Comparison of ENCODE assay signal across 20 cellular contexts in genomic region chr1:24717867-24718650, GRCh38. TPM values are rescaled to one million over a fixed set of nuclear protein-coding genes. Genes with fewer than 3 reads are reported as not detected.
DNase-seq lines count a peak whose midpoint lies in the region; ATAC-seq and TF ChIP-seq lines count a peak whose summit lies in the region.
"Had no signal": no experiment of that assay in that cellular context is flagged by ENCODE, and none has a peak within 500 bp of the region (broad histone marks: within the 10 kb centered on the region; RNA-seq: fewer than 3 reads in every experiment).

No MANE protein-coding gene starts in this region.

- DNase-seq in IMR-90 (no peak), cerebellum (ENCODE audit: low spot score) (peak; percentile 46), right lobe of liver (peak; percentile 49 to 88 (median 75)), NCI-H82 (lab: John Stamatoyannopoulos, UW) (no peak)
- no peak for DNase-seq in stimulated activated naive B cell treated with anti-CD40 and anti-IgM and Interleukin-4, amounts not matched to agents 10 μg/mL and 1 μg/mL and 100 μg/mL, for 72 hours
- DNase-seq in CD8-positive, alpha-beta memory T cell: no peak
- DNase-seq: activated CD4-positive, CD25-positive, alpha-beta regulatory T cell treated with anti-CD3 and anti-CD28 coated beads, Interleukin-2, amount 50 U/mL, for 72 hours; activated naive CD4-positive, alpha-beta T cell treated with anti-CD3 and anti-CD28 coated beads, Interleukin-2, amount 10 ng/mL, durations not matched to agents 7 days and 5 days; DMS79; naive thymus-derived CD8-positive, alpha-beta T cell; NCI-H2081; NCI-H774; retina; RPMI8226; stimulated activated CD4-positive, alpha-beta T cell treated with anti-CD3 and anti-CD28 coated beads, Interleukin-1b, Interleukin-23, amount 100 ng/mL, for 48 hours; T-helper 2 cell had no signal

- H4K20me1 ChIP-seq in IMR-90 (ENCODE audit: insufficient read depth, low read length): no peaks in the 10 kb centered on the region
- H4K20me1 ChIP-seq: BLaER1 treated with 17β-estradiol and CSF1 and Interleukin-3, amounts not matched to agents 10 nM and 100 nM had no signal

- no peak overlapping the region for H3K56ac ChIP-seq in IMR-90 (ENCODE audit: extremely low read depth, insufficient read depth, low read length)

- no peaks in the 10 kb centered on the region for H3K9me3 Mint-ChIP-seq in stimulated activated naive B cell treated with anti-CD40 and anti-IgM and Interleukin-4, amounts not matched to agents 10 μg/mL and 1 μg/mL and 100 μg/mL, for 72 hours
- no peaks in the 10 kb centered on the region for H3K9me3 Mint-ChIP-seq in CD8-positive, alpha-beta memory T cell
- H3K9me3 Mint-ChIP-seq: activated naive CD4-positive, alpha-beta T cell treated with anti-CD3 and anti-CD28 coated beads, Interleukin-2, amount 10 ng/mL, durations not matched to agents 7 days and 5 days; naive thymus-derived CD8-positive, alpha-beta T cell had no signal

- peak overlapping the region; percentile 33; the same call in 1 of the 2 replicates for H3K18ac ChIP-seq in IMR-90 (ENCODE audit: low read depth, low read length)

- H2AK9ac ChIP-seq in IMR-90 (replicated peaks; ENCODE audit: low read depth, low read length, poor library complexity): peak overlapping the region; percentile 56

- H3K14ac ChIP-seq in IMR-90 (replicated peaks; ENCODE audit: low read depth, low read length): peak overlapping the region; percentile 68

- H3K79me1 ChIP-seq in IMR-90 (ENCODE audit: low read depth in 1 of 2, low read length in 2 of 2): peaks cover 0 to 49% of the 10 kb centered on the region in 2 experiments; a peak in 2 of 4 replicates

- H3K4ac ChIP-seq in IMR-90 (ENCODE audit: low read depth, low read length): peak overlapping the region; percentile 85

- H3K27ac Mint-ChIP-seq in stimulated activated naive B cell treated with anti-CD40 and anti-IgM and Interleukin-4, amounts not matched to agents 10 μg/mL and 1 μg/mL and 100 μg/mL, for 72 hours: peak overlapping the region; percentile 51
- peak overlapping the region in 2 of 8 donors; percentile 25 to 41 for H3K27ac Mint-ChIP-seq in CD8-positive, alpha-beta memory T cell
- H3K27ac Mint-ChIP-seq: activated naive CD4-positive, alpha-beta T cell treated with anti-CD3 and anti-CD28 coated beads, Interleukin-2, amount 10 ng/mL, durations not matched to agents 7 days and 5 days; GM23338 had no signal

- H2BK20ac ChIP-seq in IMR-90 (ENCODE audit: low read depth, low read length): peak overlapping the region; percentile 78

- dilution Hi-C loops in IMR-90 (cut with HindIII; ENCODE audit: low sequenced_read_pairs, unreplicated experiment): no loop called here

- TF ChIP-seq POLR2A in IMR-90 (IDR thresholded peaks at IDR 0.05; ENCODE audit: low read depth, low read length) (no peak), right lobe of liver (IDR thresholded peaks at IDR 0.05) (no peak)

- no peak overlapping the region for H3K4me3 Mint-ChIP-seq in stimulated activated naive B cell treated with anti-CD40 and anti-IgM and Interleukin-4, amounts not matched to agents 10 μg/mL and 1 μg/mL and 100 μg/mL, for 72 hours
- no peak overlapping the region for H3K4me3 Mint-ChIP-seq in CD8-positive, alpha-beta memory T cell
- H3K4me3 Mint-ChIP-seq: activated naive CD4-positive, alpha-beta T cell treated with anti-CD3 and anti-CD28 coated beads, Interleukin-2, amount 10 ng/mL, durations not matched to agents 7 days and 5 days; GM23338; naive thymus-derived CD8-positive, alpha-beta T cell had no signal

- no peak overlapping the region for H3K4me2 ChIP-seq in IMR-90 (ENCODE audit: low read depth, low read length)
- H3K4me2 ChIP-seq: GM23338 had no signal

- H3K9me1 ChIP-seq in IMR-90 (ENCODE audit: insufficient read depth, low read length): peaks cover 35% of the 10 kb centered on the region

- H2BK15ac ChIP-seq in IMR-90 (ENCODE audit: low read depth, low read length): peak overlapping the region; percentile 80; the same call in 2 of the 3 replicates

- ATAC-seq in IMR-90 (ENCODE audit: low read depth): no peak
- ATAC-seq in right lobe of liver: peak; percentile 67 to 80 (median 74)
- no peak for ATAC-seq in stimulated activated naive B cell treated with anti-CD40 and anti-IgM and Interleukin-4, amounts not matched to agents 10 μg/mL and 1 μg/mL and 100 μg/mL, for 72 hours (replicated peaks)
- ATAC-seq in SK-N-SH treated with all-trans-retinoic acid at 6 μM for 48 hours: no peak
- ATAC-seq: GM23338; naive thymus-derived CD8-positive, alpha-beta T cell had no signal

- TF ChIP-seq CTCF in IMR-90 (conservative IDR thresholded peaks at IDR 0.05; ENCODE audit: low read depth, low read length): no peak
- no peak for TF ChIP-seq CTCF in right lobe of liver (IDR thresholded peaks at IDR 0.05)

- no peak overlapping the region for H3K23ac ChIP-seq in IMR-90 (ENCODE audit: low read depth, low read length)

- peak overlapping the region in 1 of 2 experiments; percentile 47; a peak in 2 of 4 replicates for H4K8ac ChIP-seq in IMR-90 (ENCODE audit: low read depth in 2 of 2, low read length in 2 of 2)

- no peaks in the 10 kb centered on the region for H3K27me3 ChIP-seq in IMR-90 (ENCODE audit: control insufficient read depth, insufficient read depth, low read length)
- no peaks in the 10 kb centered on the region for H3K27me3 ChIP-seq in right lobe of liver
- H3K27me3 ChIP-seq in CD8-positive, alpha-beta memory T cell (ENCODE audit: insufficient read depth, low read length, poor library complexity, severe bottlenecking): no peaks in the 10 kb centered on the region
- H3K27me3 ChIP-seq: BLaER1 treated with 17β-estradiol and CSF1 and Interleukin-3, amounts not matched to agents 10 nM and 100 nM; cardiac muscle cell had no signal

- H3K4me1 ChIP-seq in IMR-90 (ENCODE audit: control insufficient read depth, insufficient read depth, low read length) (peaks cover 21% of the 10 kb centered on the region), right lobe of liver (peaks cover 0 to 23% (median 5%) of the 10 kb centered on the region in 4 donors)
- no peaks in the 10 kb centered on the region for H3K4me1 ChIP-seq in CD8-positive, alpha-beta memory T cell (ENCODE audit: insufficient read depth, low read length)

- H4K5ac ChIP-seq in IMR-90 (ENCODE audit: low read depth, low read length): peak overlapping the region; percentile 64; the same call in 1 of the 2 replicates

- H3K36me3 Mint-ChIP-seq in stimulated activated naive B cell treated with anti-CD40 and anti-IgM and Interleukin-4, amounts not matched to agents 10 μg/mL and 1 μg/mL and 100 μg/mL, for 72 hours: no peaks in the 10 kb centered on the region
- H3K36me3 Mint-ChIP-seq in CD8-positive, alpha-beta memory T cell: no peaks in the 10 kb centered on the region
- H3K36me3 Mint-ChIP-seq: activated naive CD4-positive, alpha-beta T cell treated with anti-CD3 and anti-CD28 coated beads, Interleukin-2, amount 10 ng/mL, durations not matched to agents 7 days and 5 days; naive thymus-derived CD8-positive, alpha-beta T cell had no signal

- peak overlapping the region; percentile 9 for H2BK5ac ChIP-seq in IMR-90 (ENCODE audit: low read depth, low read length, poor library complexity, severe bottlenecking)

- H2AFZ ChIP-seq in IMR-90 (replicated peaks; ENCODE audit: low read length, poor library complexity): no peak overlapping the region
- H2AFZ ChIP-seq: GM23338 had no signal

- in situ Hi-C loops in IMR-90 (cut with MboI; ENCODE audit: low sequenced_read_pairs): no loop called here

- intact Hi-C loops in IMR-90 (cut with micrococcal nuclease) (no loop called here), right lobe of liver (cut with DNase I) (no loop called here)

- WGBS in IMR-90 (ENCODE audit: extremely low coverage in 2 of 2, insufficient read length in 1 of 2), 2 experiments: no CpG with 5 or more reads among the region's 8 CpGs
- WGBS in right lobe of liver (ENCODE audit: insufficient coverage, low coverage, low lambda C conversion rate, missing lambda C conversion rate): 20% methylated on average over 6 of the region's 8 CpGs

- no peak overlapping the region for H3K4me3 ChIP-seq in IMR-90 (ENCODE audit: insufficient read depth, low read depth, low read length)
- H3K4me3 ChIP-seq in right lobe of liver: peak overlapping the region; percentile 1 to 31 (median 10)
- no peak overlapping the region for H3K4me3 ChIP-seq in CD8-positive, alpha-beta memory T cell (ENCODE audit: low read length)
- H3K4me3 ChIP-seq: BLaER1 treated with 17β-estradiol and CSF1 and Interleukin-3, amounts not matched to agents 10 nM and 100 nM; cardiac muscle cell; GM23338 had no signal

- peaks cover 2 to 6% of the 10 kb centered on the region in 2 donors for H3K4me1 Mint-ChIP-seq in stimulated activated naive B cell treated with anti-CD40 and anti-IgM and Interleukin-4, amounts not matched to agents 10 μg/mL and 1 μg/mL and 100 μg/mL, for 72 hours
- peaks cover 7 to 10% (median 8%) of the 10 kb centered on the region in 3 donors for H3K4me1 Mint-ChIP-seq in CD8-positive, alpha-beta memory T cell
- H3K4me1 Mint-ChIP-seq: GM23338 had no signal

- CTCF ChIA-PET in IMR-90 (lab: Yijun Ruan, JAX): interaction anchor here (1.4 kb wide), 1 partner anchor 30 kb away, joined by 3 read pairs; no protein-coding TSS in a partner anchor
- CTCF ChIA-PET in CD8-positive, alpha-beta memory T cell (lab: Charles Lee): no interaction called here

- peak overlapping the region; percentile 85 for H2BK120ac ChIP-seq in IMR-90 (ENCODE audit: low read depth, low read length)

- peak overlapping the region; percentile 74 for H4K91ac ChIP-seq in IMR-90 (ENCODE audit: insufficient read depth, low read depth, low read length)

- H3K27me3 Mint-ChIP-seq in stimulated activated naive B cell treated with anti-CD40 and anti-IgM and Interleukin-4, amounts not matched to agents 10 μg/mL and 1 μg/mL and 100 μg/mL, for 72 hours: no peaks in the 10 kb centered on the region
- peaks cover 3 to 6% of the 10 kb centered on the region in 2 donors for H3K27me3 Mint-ChIP-seq in CD8-positive, alpha-beta memory T cell
- H3K27me3 Mint-ChIP-seq: naive thymus-derived CD8-positive, alpha-beta T cell had no signal

- no peak overlapping the region for H3K27ac ChIP-seq in IMR-90 (ENCODE audit: insufficient read depth, low read length)
- H3K27ac ChIP-seq in right lobe of liver: peak overlapping the region; percentile 47 to 82 (median 66)
- H3K27ac ChIP-seq in CD8-positive, alpha-beta memory T cell (ENCODE audit: low read depth, low read length): no peak overlapping the region
- H3K27ac ChIP-seq: BLaER1 treated with 17β-estradiol and CSF1 and Interleukin-3, amounts not matched to agents 10 nM and 100 nM; cardiac muscle cell had no signal

- TF ChIP-seq RAD21 in IMR-90 (IDR thresholded peaks at IDR 0.05; ENCODE audit: low read length): no peak

- H3K36me3 ChIP-seq in IMR-90 (ENCODE audit: control insufficient read depth, insufficient read depth, low read length) (no peaks in the 10 kb centered on the region), right lobe of liver (no peaks in the 10 kb centered on the region)
- H3K36me3 ChIP-seq in CD8-positive, alpha-beta memory T cell (ENCODE audit: insufficient read depth, low read length): no peaks in the 10 kb centered on the region
- H3K36me3 ChIP-seq: BLaER1 treated with 17β-estradiol and CSF1 and Interleukin-3, amounts not matched to agents 10 nM and 100 nM; cardiac muscle cell had no signal

- peak overlapping the region; percentile 92 for H2AK5ac ChIP-seq in IMR-90 (ENCODE audit: low read depth, low read length)

- H3K9me3 ChIP-seq in IMR-90 (ENCODE audit: control insufficient read depth, insufficient read depth, low read length): no peaks in the 10 kb centered on the region
- H3K9me3 ChIP-seq in right lobe of liver: no peaks in the 10 kb centered on the region
- H3K9me3 ChIP-seq in CD8-positive, alpha-beta memory T cell (ENCODE audit: low read length): no peaks in the 10 kb centered on the region

- POLR2A ChIA-PET in IMR-90 (lab: Charles Lee; ENCODE audit: unreplicated experiment): no interaction called here
- POLR2A ChIA-PET in CD8-positive, alpha-beta memory T cell (lab: Charles Lee): no interaction called here

- H3K9ac ChIP-seq in IMR-90 (ENCODE audit: low read depth, low read length): no peak overlapping the region
- H3K9ac ChIP-seq: BLaER1 treated with 17β-estradiol and CSF1 and Interleukin-3, amounts not matched to agents 10 nM and 100 nM had no signal

- no TSS peak for BruUV-seq in IMR-90 (replicated peaks; lab: Mats Ljungman, UMichigan)

RNA-seq across cellular contexts. Expression of gene CLIC4, which starts 27.2 kb away (rescaled TPM):
- total RNA-seq in IMR-90 (2012; rRNA removed): 392 and 524 TPM in 2 replicates
- 194 and 242 TPM in 2 replicates for polyA plus RNA-seq in IMR-90 (2012; rRNA removed)
- 181 and 264 TPM in 2 replicates for polyA plus RNA-seq in IMR-90 (2012; cell fraction: cytosol; rRNA removed)
- polyA plus RNA-seq in IMR-90 (2012; cell fraction: nucleus; rRNA removed; ENCODE audit: low replicate concordance): 149 and 183 TPM in 2 replicates
- total RNA-seq in cerebellum: 76.4 TPM
- 10 to 100 TPM; 35.0 to 63.6 (median 44.3) TPM for total RNA-seq in right lobe of liver
- 10 to 100 TPM; 12.8 to 13.2 TPM for total RNA-seq in CD8-positive, alpha-beta memory T cell
- 0.18 TPM for polyA plus RNA-seq in CD8-positive, alpha-beta memory T cell

Comparison
In these comparisons a context has a peak if more than half of its experiments do, and no peak if none do; other contexts are left out.
1. ATAC-seq: peak in right lobe of liver (4 of 4); none in IMR-90 (single experiment), stimulated activated naive B cell treated with anti-CD40 and anti-IgM and Interleukin-4, amounts not matched to agents 10 μg/mL and 1 μg/mL and 100 μg/mL, for 72 hours (0 of 2) and SK-N-SH treated with all-trans-retinoic acid at 6 μM for 48 hours (single experiment).
2. DNase-seq: peak in cerebellum (single experiment) and right lobe of liver (3 of 3); none in IMR-90 (single experiment), stimulated activated naive B cell treated with anti-CD40 and anti-IgM and Interleukin-4, amounts not matched to agents 10 μg/mL and 1 μg/mL and 100 μg/mL, for 72 hours (single experiment), CD8-positive, alpha-beta memory T cell (0 of 5) and NCI-H82 (single experiment).
3. H3K27ac ChIP-seq: peak in right lobe of liver (3 of 3); none in IMR-90 (single experiment) and CD8-positive, alpha-beta memory T cell (single experiment).
4. H3K4me3 ChIP-seq: peak in right lobe of liver (3 of 3); none in IMR-90 (single experiment) and CD8-positive, alpha-beta memory T cell (single experiment).